ENCODE assay signal across 9 cellular contexts in the genomic region with DNA sequence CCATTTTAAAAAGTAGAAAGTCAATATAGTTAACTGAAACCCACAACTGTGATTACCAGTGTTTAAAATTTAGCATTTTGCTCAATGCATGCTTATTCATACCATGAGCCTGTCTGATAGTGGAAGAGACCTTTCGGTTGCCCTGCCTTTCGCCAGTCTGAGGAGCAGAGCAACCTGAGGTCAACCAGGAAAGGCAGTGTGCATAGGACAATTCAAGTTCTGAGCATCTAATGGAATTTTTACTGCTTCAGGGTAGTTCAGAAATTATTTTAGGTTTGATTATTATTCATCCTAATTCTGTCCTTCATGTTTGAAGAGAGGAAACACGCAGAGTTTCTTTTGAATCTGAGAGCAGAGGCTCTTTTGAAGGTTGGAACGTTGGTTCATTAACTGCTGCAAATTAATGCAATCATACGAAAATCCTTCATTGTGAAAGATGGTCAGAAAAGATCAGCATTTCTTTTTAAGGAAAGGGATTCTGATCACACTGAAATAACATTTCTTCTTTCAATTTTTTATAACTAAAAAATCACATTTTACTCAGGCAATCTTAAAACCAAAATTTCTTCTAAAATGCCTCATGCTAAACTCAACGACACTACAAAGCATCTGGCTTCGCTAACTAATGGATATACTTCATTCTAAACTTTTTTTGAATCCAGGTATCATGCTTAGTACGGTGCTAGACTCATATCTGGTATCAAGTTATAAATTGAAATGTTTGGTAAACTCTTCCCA.
DNase-seq lines count a peak whose midpoint lies in the region; ATAC-seq, FAIRE-seq and TF ChIP-seq lines count a peak whose summit lies in the region.
"Had no signal": no experiment of that assay in that cellular context is flagged by ENCODE, and none has a peak within 500 bp of the region (broad histone marks: within the 10 kb centered on the region; RNA-seq: fewer than 3 reads in every experiment).

No MANE protein-coding gene starts in this region.

- no peak for TF ChIP-seq POLR2A in esophagus squamous epithelium (IDR thresholded peaks at IDR 0.05)
- no peak for TF ChIP-seq POLR2A in GM12891 (IDR thresholded peaks at IDR 0.05; ENCODE audit: low read depth, low read length)

- H3K27me3 ChIP-seq in GM23248 (replicated peaks; ENCODE audit: insufficient read depth) (no peaks in the 10 kb centered on the region), esophagus squamous epithelium (no peaks in the 10 kb centered on the region)

- DNase-seq in GM23248: peak; percentile 15
- no peak for DNase-seq in esophagus squamous epithelium (lab: John Stamatoyannopoulos, UW)
- DNase-seq in posterior cingulate gyrus: no peak
- no peak for DNase-seq in GM12891 (ENCODE audit: insufficient read length, low spot score)
- DNase-seq: NCI-H1417 had no signal

- no peaks in the 10 kb centered on the region for H3K9me3 ChIP-seq in GM23248 (ENCODE audit: low read depth)
- H3K9me3 ChIP-seq in esophagus squamous epithelium: no peaks in the 10 kb centered on the region

- no peak overlapping the region for H2AFZ ChIP-seq in GM23248

- intact Hi-C loops in esophagus squamous epithelium (cut with DNase I): no loop called here
- intact Hi-C loops in posterior cingulate gyrus (cut with DNase I): no loop called here

- ATAC-seq in HG02759 (IDR thresholded peaks at IDR 0.05; ENCODE audit: unreplicated experiment) (no peak), HG03159 (IDR thresholded peaks at IDR 0.05; ENCODE audit: unreplicated experiment) (no peak)

- H3K9me2 ChIP-seq in GM23248 (ENCODE audit: insufficient read depth): no peaks in the 10 kb centered on the region

- H4K20me1 ChIP-seq in GM23248 (ENCODE audit: insufficient read depth): no peaks in the 10 kb centered on the region

- H3K4me1 ChIP-seq in GM23248 (ENCODE audit: insufficient read depth): peaks cover 51% of the 10 kb centered on the region
- peaks cover 6 to 65% (median 37%) of the 10 kb centered on the region in 3 donors for H3K4me1 ChIP-seq in esophagus squamous epithelium

- peak overlapping the region; percentile 78 for H3K9ac ChIP-seq in GM23248

- peak overlapping the region; percentile 83 for H3K27ac Mint-ChIP-seq in T-helper 1 cell treated with Interleukin-12 subunit alpha and Interleukin-12 subunit beta and Interleukin-4 antibody, amounts not matched to agents 30 μg/mL and 1 μg/mL, for 36 hours

- 47 to 55% methylated on average over 8 of the region's 8 CpGs for WGBS in GM23248 (ENCODE audit: low coverage in 1 of 2, low lambda C conversion rate in 2 of 2, missing lambda C conversion rate in 2 of 2), 2 experiments
- WGBS in esophagus squamous epithelium, 2 donors: 39 to 50% methylated on average over 8 of the region's 8 CpGs

- H3K4me3 Mint-ChIP-seq in T-helper 1 cell treated with Interleukin-12 subunit alpha and Interleukin-12 subunit beta and Interleukin-4 antibody, amounts not matched to agents 30 μg/mL and 1 μg/mL, for 36 hours: peak overlapping the region; percentile 65

- FAIRE-seq in GM12891 (lab: Jason Lieb, UNC): no peak

- no peak for TF ChIP-seq CTCF in esophagus squamous epithelium (IDR thresholded peaks at IDR 0.05)

- H3K9me3 Mint-ChIP-seq in T-helper 1 cell treated with Interleukin-12 subunit alpha and Interleukin-12 subunit beta and Interleukin-4 antibody, amounts not matched to agents 30 μg/mL and 1 μg/mL, for 36 hours: no peaks in the 10 kb centered on the region

- peaks cover 11% of the 10 kb centered on the region for H3K27me3 Mint-ChIP-seq in T-helper 1 cell treated with Interleukin-12 subunit alpha and Interleukin-12 subunit beta and Interleukin-4 antibody, amounts not matched to agents 30 μg/mL and 1 μg/mL, for 36 hours (ENCODE audit: low read depth)

- H3K4me2 ChIP-seq in GM23248 (ENCODE audit: unreplicated experiment): peak overlapping the region; percentile 81

- no peaks in the 10 kb centered on the region for H3K79me2 ChIP-seq in GM23248 (ENCODE audit: insufficient read depth)

- H3F3A ChIP-seq in GM23248 (ENCODE audit: insufficient read depth): peaks cover 44% of the 10 kb centered on the region

- H3K27ac ChIP-seq in GM23248: peak overlapping the region; percentile 99
- peak overlapping the region in 3 of 4 donors; percentile 45 to 80 (median 73) for H3K27ac ChIP-seq in esophagus squamous epithelium
- H3K27ac ChIP-seq in skin epidermis: peak overlapping the region in 20 of 21 experiments; percentile 25 to 95 (median 70)

- peaks cover 7% of the 10 kb centered on the region for H3K36me3 Mint-ChIP-seq in T-helper 1 cell treated with Interleukin-12 subunit alpha and Interleukin-12 subunit beta and Interleukin-4 antibody, amounts not matched to agents 30 μg/mL and 1 μg/mL, for 36 hours (ENCODE audit: low read depth)

- H3K36me3 ChIP-seq in GM23248 (ENCODE audit: low read depth) (no peaks in the 10 kb centered on the region), esophagus squamous epithelium (no peaks in the 10 kb centered on the region)

- in situ Hi-C loops in GM23248 (cut with MboI): no loop called here

- H3K4me3 ChIP-seq in GM23248 (peak overlapping the region; percentile 59), esophagus squamous epithelium (peak overlapping the region in 1 of 4 donors; percentile 48), skin epidermis (no peak overlapping the region)

- peaks cover 71% of the 10 kb centered on the region for H3K4me1 Mint-ChIP-seq in T-helper 1 cell treated with Interleukin-12 subunit alpha and Interleukin-12 subunit beta and Interleukin-4 antibody, amounts not matched to agents 30 μg/mL and 1 μg/mL, for 36 hours (ENCODE audit: low read depth)

TF ChIP-seq in GM12891, 5 proteins besides CTCF, POLR2A, EP300 and RAD21:
- TF ChIP-seq TAF1 (IDR thresholded peaks at IDR 0.05; ENCODE audit: low read depth, low read length): no peak
- TF ChIP-seq SPI1 (IDR thresholded peaks at IDR 0.05; ENCODE audit: low read depth, low read length): no peak
- TF ChIP-seq POLR2AphosphoS5 (IDR thresholded peaks at IDR 0.05; ENCODE audit: low read depth, low read length): no peak
- no peak for TF ChIP-seq PAX5 (IDR thresholded peaks at IDR 0.05; ENCODE audit: insufficient read depth, low read length, severe bottlenecking)
- no peak for TF ChIP-seq POU2F2 (IDR thresholded peaks at IDR 0.05; ENCODE audit: low read depth, low read length)
